10 cellular contexts compared by ENCODE assay signal in genomic region chr1:100075773-100076172, GRCh38. TPM values are rescaled to one million over a fixed set of nuclear protein-coding genes. Genes with fewer than 3 reads are reported as not detected.
DNase-seq lines count a peak whose midpoint lies in the region; ATAC-seq and TF ChIP-seq lines count a peak whose summit lies in the region.
"Had no signal": no experiment of that assay in that cellular context is flagged by ENCODE, and none has a peak within 500 bp of the region (broad histone marks: within the 10 kb centered on the region; RNA-seq: fewer than 3 reads in every experiment).

No MANE protein-coding gene starts in this region.

- H3K9me3 ChIP-seq in OCI-LY3 (ENCODE audit: insufficient read depth, low read length), result no peaks in the 10 kb centered on the region

- DNase-seq in stimulated activated naive CD8-positive, alpha-beta T cell treated with anti-CD3 and anti-CD28 coated beads, Interleukin-15, amount 100 ng/mL, for 72 hours, result no peak
- DNase-seq in activated T-helper 2 cell treated with anti-CD3 and anti-CD28 coated beads, Interferon-gamma antibody, Interleukin-2, Interleukin-4, amounts not matched to agents 10 μg/mL and 5 μg/mL and 100 μg/mL, durations not matched to agents 14 hours and 24 hours and 36 hours (ENCODE audit: low spot score), result no peak
- DNase-seq in foreskin melanocyte (no peak), RKO (ENCODE audit: low spot score) (no peak), SIG-M5 (lab: John Stamatoyannopoulos, UW) (no peak)
- DNase-seq: H7, NCI-H446 treated with DMSO at 0.1 percent for 48 hours had no signal

- peaks cover 33% of the 10 kb centered on the region for H4K20me1 ChIP-seq in OCI-LY3 (ENCODE audit: insufficient read depth, low read length)

- H3K36me3 ChIP-seq in OCI-LY3 (replicated peaks; ENCODE audit: low read depth, low read length), result peaks cover 27% of the 10 kb centered on the region

- H3K4me2 ChIP-seq in OCI-LY3 (ENCODE audit: low read length), result peak overlapping the region; percentile 51

- H3K79me2 ChIP-seq in OCI-LY3 (ENCODE audit: low read length), result peaks cover 17% of the 10 kb centered on the region

- H3K36me3 Mint-ChIP-seq in stimulated activated naive CD8-positive, alpha-beta T cell treated with anti-CD3 and anti-CD28 coated beads, Interleukin-15, Interleukin-2, amounts not matched to agents 100 ng/mL and 50 ng/mL, for 24 hours (ENCODE audit: low read depth), result peaks cover 66% of the 10 kb centered on the region
- peaks cover 76% of the 10 kb centered on the region for H3K36me3 Mint-ChIP-seq in activated T-helper 2 cell treated with anti-CD3 and anti-CD28 coated beads, Interferon-gamma antibody, Interleukin-2, Interleukin-4, amounts not matched to agents 10 μg/mL and 5 μg/mL and 100 μg/mL, durations not matched to agents 14 hours and 24 hours and 36 hours (ENCODE audit: low read depth)

- intact Hi-C loops in activated T-helper 2 cell treated with anti-CD3 and anti-CD28 coated beads, Interferon-gamma antibody, Interleukin-2, Interleukin-4, amounts not matched to agents 10 μg/mL and 5 μg/mL and 100 μg/mL, durations not matched to agents 14 hours and 24 hours and 36 hours (cut with micrococcal nuclease), result no loop called here

- no peak for TF ChIP-seq CTCF in OCI-LY3 (IDR thresholded peaks at IDR 0.05; ENCODE audit: low read depth, low read length)

- H3K9me3 Mint-ChIP-seq in stimulated activated naive CD8-positive, alpha-beta T cell treated with anti-CD3 and anti-CD28 coated beads, Interleukin-15, Interleukin-2, amounts not matched to agents 100 ng/mL and 50 ng/mL, for 24 hours, result no peaks in the 10 kb centered on the region
- no peaks in the 10 kb centered on the region for H3K9me3 Mint-ChIP-seq in stimulated activated naive CD8-positive, alpha-beta T cell treated with anti-CD3 and anti-CD28 coated beads, Interleukin-15, amount 100 ng/mL, for 72 hours
- no peaks in the 10 kb centered on the region for H3K9me3 Mint-ChIP-seq in activated T-helper 2 cell treated with anti-CD3 and anti-CD28 coated beads, Interferon-gamma antibody, Interleukin-2, Interleukin-4, amounts not matched to agents 10 μg/mL and 5 μg/mL and 100 μg/mL, durations not matched to agents 14 hours and 24 hours and 36 hours

- peaks cover 46% of the 10 kb centered on the region for H3K4me1 ChIP-seq in OCI-LY3 (ENCODE audit: low read length)

- H3K4me3 Mint-ChIP-seq in stimulated activated naive CD8-positive, alpha-beta T cell treated with anti-CD3 and anti-CD28 coated beads, Interleukin-15, Interleukin-2, amounts not matched to agents 100 ng/mL and 50 ng/mL, for 24 hours, result no peak overlapping the region
- H3K4me3 Mint-ChIP-seq in stimulated activated naive CD8-positive, alpha-beta T cell treated with anti-CD3 and anti-CD28 coated beads, Interleukin-15, amount 100 ng/mL, for 72 hours, result no peak overlapping the region
- H3K4me3 Mint-ChIP-seq in activated T-helper 2 cell treated with anti-CD3 and anti-CD28 coated beads, Interferon-gamma antibody, Interleukin-2, Interleukin-4, amounts not matched to agents 10 μg/mL and 5 μg/mL and 100 μg/mL, durations not matched to agents 14 hours and 24 hours and 36 hours (ENCODE audit: low read depth), result no peak overlapping the region

- no peak for ATAC-seq in stimulated activated naive CD8-positive, alpha-beta T cell treated with anti-CD3 and anti-CD28 coated beads, Interleukin-15, amount 100 ng/mL, for 72 hours
- peak; percentile 52 for ATAC-seq in HG02798 (IDR thresholded peaks at IDR 0.05; ENCODE audit: poor library complexity, unreplicated experiment)

- peak overlapping the region; percentile 23; the same call in 1 of the 2 replicates for H3K4me3 ChIP-seq in OCI-LY3 (ENCODE audit: low read length)

- H3K27ac ChIP-seq in OCI-LY3 (ENCODE audit: low read length), result peak overlapping the region; percentile 66

- peak overlapping the region; percentile 53 for H3K27ac Mint-ChIP-seq in stimulated activated naive CD8-positive, alpha-beta T cell treated with anti-CD3 and anti-CD28 coated beads, Interleukin-15, Interleukin-2, amounts not matched to agents 100 ng/mL and 50 ng/mL, for 24 hours
- peak overlapping the region in 1 of 2 donors; percentile 74 for H3K27ac Mint-ChIP-seq in stimulated activated naive CD8-positive, alpha-beta T cell treated with anti-CD3 and anti-CD28 coated beads, Interleukin-15, amount 100 ng/mL, for 72 hours
- H3K27ac Mint-ChIP-seq in activated T-helper 2 cell treated with anti-CD3 and anti-CD28 coated beads, Interferon-gamma antibody, Interleukin-2, Interleukin-4, amounts not matched to agents 10 μg/mL and 5 μg/mL and 100 μg/mL, durations not matched to agents 14 hours and 24 hours and 36 hours, result no peak overlapping the region

- H3K9ac ChIP-seq in OCI-LY3 (ENCODE audit: low read length), result 0 out of 2 replicates have a peak overlapping the region, but pooled peaks have one; percentile 23

- H3K4me1 Mint-ChIP-seq in stimulated activated naive CD8-positive, alpha-beta T cell treated with anti-CD3 and anti-CD28 coated beads, Interleukin-15, Interleukin-2, amounts not matched to agents 100 ng/mL and 50 ng/mL, for 24 hours (ENCODE audit: low read depth), result peaks cover 18% of the 10 kb centered on the region
- peaks cover 6% of the 10 kb centered on the region for H3K4me1 Mint-ChIP-seq in stimulated activated naive CD8-positive, alpha-beta T cell treated with anti-CD3 and anti-CD28 coated beads, Interleukin-15, amount 100 ng/mL, for 72 hours
- peaks cover 9% of the 10 kb centered on the region for H3K4me1 Mint-ChIP-seq in activated T-helper 2 cell treated with anti-CD3 and anti-CD28 coated beads, Interferon-gamma antibody, Interleukin-2, Interleukin-4, amounts not matched to agents 10 μg/mL and 5 μg/mL and 100 μg/mL, durations not matched to agents 14 hours and 24 hours and 36 hours (ENCODE audit: low read depth)

- H3K27me3 ChIP-seq in OCI-LY3 (ENCODE audit: low read depth, low read length), result no peaks in the 10 kb centered on the region

- H3K27me3 Mint-ChIP-seq in stimulated activated naive CD8-positive, alpha-beta T cell treated with anti-CD3 and anti-CD28 coated beads, Interleukin-15, Interleukin-2, amounts not matched to agents 100 ng/mL and 50 ng/mL, for 24 hours, result no peaks in the 10 kb centered on the region
- no peaks in the 10 kb centered on the region for H3K27me3 Mint-ChIP-seq in stimulated activated naive CD8-positive, alpha-beta T cell treated with anti-CD3 and anti-CD28 coated beads, Interleukin-15, amount 100 ng/mL, for 72 hours
- no peaks in the 10 kb centered on the region for H3K27me3 Mint-ChIP-seq in activated T-helper 2 cell treated with anti-CD3 and anti-CD28 coated beads, Interferon-gamma antibody, Interleukin-2, Interleukin-4, amounts not matched to agents 10 μg/mL and 5 μg/mL and 100 μg/mL, durations not matched to agents 14 hours and 24 hours and 36 hours (ENCODE audit: low read depth)

- H2AFZ ChIP-seq in OCI-LY3 (ENCODE audit: low read depth, low read length), result no peak overlapping the region

RNA-seq across cellular contexts. Expression of gene SASS6, which starts 57.0 kb away (rescaled TPM):
- 15.2 and 15.7 TPM in 2 replicates for total RNA-seq in activated T-helper 2 cell treated with anti-CD3 and anti-CD28 coated beads, Interferon-gamma antibody, Interleukin-2, Interleukin-4, amounts not matched to agents 10 μg/mL and 5 μg/mL and 100 μg/mL, durations not matched to agents 14 hours and 24 hours and 36 hours

RNA-seq across cellular contexts. Expression of gene TRMT13, which starts 57.2 kb away (rescaled TPM):
- total RNA-seq in activated T-helper 2 cell treated with anti-CD3 and anti-CD28 coated beads, Interferon-gamma antibody, Interleukin-2, Interleukin-4, amounts not matched to agents 10 μg/mL and 5 μg/mL and 100 μg/mL, durations not matched to agents 14 hours and 24 hours and 36 hours, result 20.2 and 24.6 TPM in 2 replicates
